ENCODE assay signal across 8 cellular contexts in genomic region chr7:131688738-131689661, GRCh38.
DNase-seq lines count a peak whose midpoint lies in the region; ATAC-seq, FAIRE-seq and TF ChIP-seq lines count a peak whose summit lies in the region.

No MANE protein-coding gene starts in this region.

- no peak overlapping the region for H3K27ac Mint-ChIP-seq in activated naive CD8-positive, alpha-beta T cell treated with anti-CD3 and anti-CD28 coated beads, Interleukin-2, amount 50 U/mL, for 24 hours

- no peak overlapping the region for H3K4me3 Mint-ChIP-seq in activated naive CD8-positive, alpha-beta T cell treated with anti-CD3 and anti-CD28 coated beads, Interleukin-2, amount 50 U/mL, for 24 hours

- H3K9me3 Mint-ChIP-seq in activated naive CD8-positive, alpha-beta T cell treated with anti-CD3 and anti-CD28 coated beads, Interleukin-2, amount 50 U/mL, for 24 hours = no peaks in the 10 kb centered on the region

- POLR2A ChIA-PET in A673 (lab: Charles Lee; ENCODE audit: low non-redundant PET) = no interaction called here

- peak; percentile 78 for FAIRE-seq in GM12891 (lab: Jason Lieb, UNC)

- H3K4me3 ChIP-seq in A673 (ENCODE audit: low read depth, low read length, poor library complexity, severe bottlenecking) = no peak overlapping the region

- H3K27me3 Mint-ChIP-seq in activated naive CD8-positive, alpha-beta T cell treated with anti-CD3 and anti-CD28 coated beads, Interleukin-2, amount 50 U/mL, for 24 hours = peaks cover 34% of the 10 kb centered on the region

- intact Hi-C loops in A673 (cut with micrococcal nuclease; ENCODE audit: unreplicated experiment) = loop anchor here (1.0 to 5.0 kb wide), 2 partner anchors 256 to 888 kb away; partner anchors contain the start of gene PLXNA4
- intact Hi-C loops in left cardiac atrium (cut with DNase I) = no loop called here

- no peaks in the 10 kb centered on the region for H3K36me3 ChIP-seq in A673 (ENCODE audit: insufficient read depth, low read length, poor library complexity, severe bottlenecking)

- TF ChIP-seq CTCF in A673 (conservative IDR thresholded peaks at IDR 0.05; ENCODE audit: low read depth, low read length) = peak; percentile 94

- no peaks in the 10 kb centered on the region for H3K36me3 Mint-ChIP-seq in activated naive CD8-positive, alpha-beta T cell treated with anti-CD3 and anti-CD28 coated beads, Interleukin-2, amount 50 U/mL, for 24 hours (ENCODE audit: low read depth)

- DNase-seq in A673 (ENCODE audit: low spot score) = peak; percentile 80
- peak; percentile 84 for DNase-seq in GM12891 (ENCODE audit: insufficient read length, low spot score)
- DNase-seq in LoVo (ENCODE audit: low spot score) = peak; percentile 61
- peak; percentile 19 for DNase-seq in SKM-1 treated with dmso at 0.1 percent for 144 hours (lab: John Stamatoyannopoulos, UW; ENCODE audit: unreplicated experiment)
- DNase-seq in activated naive CD8-positive, alpha-beta T cell treated with anti-CD3 and anti-CD28 coated beads, Interleukin-2, amount 50 U/mL, for 24 hours = peak; percentile 60
- DNase-seq in left cardiac atrium = peak; percentile 64
- peak; percentile 82 for DNase-seq in retina

- H3K27me3 ChIP-seq in A673 (replicated peaks; ENCODE audit: insufficient read depth, low read depth, low read length, poor library complexity) = peaks cover 32% of the 10 kb centered on the region

- no TSS peak for BruUV-seq in A673 (replicated peaks; lab: Mats Ljungman, UMichigan)

- peaks cover 3% of the 10 kb centered on the region for H3K4me1 Mint-ChIP-seq in activated naive CD8-positive, alpha-beta T cell treated with anti-CD3 and anti-CD28 coated beads, Interleukin-2, amount 50 U/mL, for 24 hours

- H3K4me1 ChIP-seq in A673 (ENCODE audit: insufficient read depth, low read length, poor library complexity, severe bottlenecking) = no peaks in the 10 kb centered on the region

- no peak overlapping the region for H3K27ac ChIP-seq in A673 (ENCODE audit: low read depth, low read length, poor library complexity, severe bottlenecking)

- no peak for ATAC-seq in activated naive CD8-positive, alpha-beta T cell treated with anti-CD3 and anti-CD28 coated beads, Interleukin-2, amount 50 U/mL, for 24 hours
- ATAC-seq in left cardiac atrium (peak; percentile 70 to 74), GM19463 (IDR thresholded peaks at IDR 0.05; ENCODE audit: unreplicated experiment) (no peak)

- no peaks in the 10 kb centered on the region for H3K9me3 ChIP-seq in A673 (ENCODE audit: low read depth, low read length, poor library complexity, severe bottlenecking)

- TF ChIP-seq POLR2A in GM12891 (IDR thresholded peaks at IDR 0.05; ENCODE audit: low read depth, low read length) = no peak

- CTCF ChIA-PET in A673 (lab: Charles Lee) = interaction anchor here (0.5 to 1.7 kb wide), 5 partner anchors 193 to 1655 kb away, joined by 3 to 6 read pairs (median 4); no protein-coding TSS in a partner anchor

TF ChIP-seq in GM12891, 5 proteins besides CTCF, POLR2A, EP300 and RAD21:
- TF ChIP-seq TAF1 (IDR thresholded peaks at IDR 0.05; ENCODE audit: low read depth, low read length) = no peak
- TF ChIP-seq POLR2AphosphoS5 (IDR thresholded peaks at IDR 0.05; ENCODE audit: low read depth, low read length) = no peak
- no peak for TF ChIP-seq POU2F2 (IDR thresholded peaks at IDR 0.05; ENCODE audit: low read depth, low read length)
- no peak for TF ChIP-seq SPI1 (IDR thresholded peaks at IDR 0.05; ENCODE audit: low read depth, low read length)
- no peak for TF ChIP-seq PAX5 (IDR thresholded peaks at IDR 0.05; ENCODE audit: insufficient read depth, low read length, severe bottlenecking)

Comparison
In these comparisons a context has a peak if more than half of its experiments do, and no peak if none do; other contexts are left out.
1. DNase-seq: peak in every context shown above with its lines; median percentile 84 in GM12891; 82 in retina; 80 in A673; 64 in left cardiac atrium; 61 in LoVo; 60 in activated naive CD8-positive, alpha-beta T cell treated with anti-CD3 and anti-CD28 coated beads, Interleukin-2, amount 50 U/mL, for 24 hours; 19 in SKM-1 treated with dmso at 0.1 percent for 144 hours.
2. ATAC-seq: peak in left cardiac atrium (2 of 2); none in activated naive CD8-positive, alpha-beta T cell treated with anti-CD3 and anti-CD28 coated beads, Interleukin-2, amount 50 U/mL, for 24 hours (single experiment) and GM19463 (single experiment).